ENCODE assay signal across 8 cellular contexts in genomic region chr19:982567-983170, GRCh38. TPM values are rescaled to one million over a fixed set of nuclear protein-coding genes. Genes with fewer than 3 reads are reported as not detected.
DNase-seq lines count a peak whose midpoint lies in the region; ATAC-seq, FAIRE-seq and TF ChIP-seq lines count a peak whose summit lies in the region.

No MANE protein-coding gene starts in this region.

- TF ChIP-seq POLR2A in A549 (IDR thresholded peaks at IDR 0.05; ENCODE audit: low read length) (no peak), GM12892 (IDR thresholded peaks at IDR 0.05; ENCODE audit: low read depth, low read length) (no peak)

- no peak for TF ChIP-seq EP300 in A549 (IDR thresholded peaks at IDR 0.05)

- H3K4me3 ChIP-seq in A549 (peak overlapping the region; percentile 37), psoas muscle (peak overlapping the region; percentile 57)

- TF ChIP-seq CTCF in A549 (IDR thresholded peaks at IDR 0.05) (peak; percentile 90), psoas muscle (IDR thresholded peaks at IDR 0.05) (peak; percentile 96)

- DNase-seq in A549 (ENCODE audit: low read depth in 1 of 2, low spot score in 1 of 2), result peak; percentile 52 to 80
- DNase-seq in GM12892 (ENCODE audit: insufficient read length), result peak; percentile 99
- DNase-seq in HT-29 (ENCODE audit: low spot score), result peak; percentile 56
- peak; percentile 59 for DNase-seq in SK-MEL-5 (ENCODE audit: low read depth, low spot score)
- peak; percentile 83 to 91 for DNase-seq in activated naive CD4-positive, alpha-beta T cell treated with anti-CD3 and anti-CD28 coated beads, Interleukin-2, amount 50 U/mL, for 72 hours (ENCODE audit: low spot score in 2 of 2)
- DNase-seq in cardiac septum (ENCODE audit: low spot score), result peak; percentile 89
- peak; percentile 73 to 87 for DNase-seq in psoas muscle
- peak; percentile 62 for DNase-seq in ureter (ENCODE audit: low spot score)

- CTCF ChIA-PET in A549 (lab: Yijun Ruan, JAX), result interaction anchor here (0.7 to 5.4 kb wide), 13 partner anchors 8 to 128 kb away, joined by 3 to 93 read pairs (median 4); no protein-coding TSS in a partner anchor

- FAIRE-seq in A549 (lab: Jason Lieb, UNC), result no peak
- FAIRE-seq in GM12892 (lab: Jason Lieb, UNC), result peak; percentile 86

- intact Hi-C loops in cardiac septum (cut with DNase I) (loop anchor here (1.0 to 5.0 kb wide), 3 partner anchors 60 to 210 kb away; partner anchors contain the start of gene CFD), psoas muscle (cut with DNase I) (loop anchor here (1.0 to 10.0 kb wide), 3 partner anchors 61 to 210 kb away; partner anchors contain the start of genes CFD (in 1 of the 2) and ELANE (in 1 of the 2))

- 14% methylated on average over 12 of the region's 46 CpGs for WGBS in A549 (ENCODE audit: missing lambda C conversion rate)
- WGBS in psoas muscle, 3 donors, result 0 to 1% (median 0%) methylated on average over 41 to 46 of the region's 46 CpGs

- H3K9me3 ChIP-seq in A549 (no peaks in the 10 kb centered on the region), psoas muscle (no peaks in the 10 kb centered on the region)

- no peaks in the 10 kb centered on the region for H3K27me3 ChIP-seq in psoas muscle (ENCODE audit: insufficient read depth in 3 of 3, low read length in 2 of 3)

- H3K36me3 ChIP-seq in psoas muscle (ENCODE audit: insufficient read depth in 1 of 2, low read depth in 1 of 2), result peaks cover 0 to 20% of the 10 kb centered on the region in 2 donors

- no peaks in the 10 kb centered on the region for H3K9me3 Mint-ChIP-seq in activated naive CD4-positive, alpha-beta T cell treated with anti-CD3 and anti-CD28 coated beads, Interleukin-2, amount 50 U/mL, for 72 hours

- H3K4me2 ChIP-seq in A549, result peak overlapping the region; percentile 85

- in situ Hi-C loops in SK-MEL-5 (cut with HindIII; ENCODE audit: low pct_unique_long_range_greater_than_20kb, low sequenced_read_pairs), result no loop called here

- H3K4me1 ChIP-seq in A549, result peaks cover 26% of the 10 kb centered on the region
- peaks cover 10% of the 10 kb centered on the region for H3K4me1 ChIP-seq in psoas muscle

- POLR2A ChIA-PET in A549 (lab: Yijun Ruan, JAX), result no interaction called here

- TF ChIP-seq RAD21 in A549 (conservative IDR thresholded peaks at IDR 0.05 in 1 of 2, IDR thresholded peaks at IDR 0.05 in 1 of 2), result peak; percentile 80 to 98

- peaks cover 5 to 10% of the 10 kb centered on the region in 2 donors for H3K36me3 Mint-ChIP-seq in activated naive CD4-positive, alpha-beta T cell treated with anti-CD3 and anti-CD28 coated beads, Interleukin-2, amount 50 U/mL, for 72 hours

- ATAC-seq in A549 (peak; percentile 86 to 87), psoas muscle (peak; percentile 81 to 90 (median 82))
- peak; percentile 87 to 89 for ATAC-seq in activated naive CD4-positive, alpha-beta T cell treated with anti-CD3 and anti-CD28 coated beads, Interleukin-2, amount 50 U/mL, for 72 hours

- H3K27ac ChIP-seq in A549 (peak overlapping the region; percentile 74 to 100), psoas muscle (peak overlapping the region; percentile 88)

- no peak overlapping the region for H3K27ac Mint-ChIP-seq in activated naive CD4-positive, alpha-beta T cell treated with anti-CD3 and anti-CD28 coated beads, Interleukin-2, amount 50 U/mL, for 72 hours

TF ChIP-seq in A549, 52 proteins besides CTCF, POLR2A, EP300 and RAD21 (continues in another document):
- TF ChIP-seq, protein P1, sequence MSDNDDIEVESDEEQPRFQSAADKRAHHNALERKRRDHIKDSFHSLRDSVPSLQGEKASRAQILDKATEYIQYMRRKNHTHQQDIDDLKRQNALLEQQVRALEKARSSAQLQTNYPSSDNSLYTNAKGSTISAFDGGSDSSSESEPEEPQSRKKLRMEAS (IDR thresholded peaks at IDR 0.05), result peak; percentile 61; the same call in 1 of the 2 replicates

RNA-seq across cellular contexts. Expression of gene WDR18, which starts 1.5 kb away (rescaled TPM):
- polyA plus RNA-seq in A549 (2011; rRNA removed) (22.2 and 23.8 TPM in 2 replicates), A549 (2017; fragmentation: RNase III; extraction: RNeasy Plus Mini Kit Qiagen cat#74134 plus additional on column Dnase treatment) (41.7 to 48.9 TPM (median 48.1 TPM) in 3 replicates), psoas muscle (10 to 100 TPM; 30.8 to 77.9 (median 39.0) TPM)
- 81.3 and 113 TPM in 2 replicates for polyA plus RNA-seq in A549 (2012; cell fraction: cytosol; rRNA removed)
- 172 and 262 TPM in 2 replicates for polyA plus RNA-seq in A549 (2012; cell fraction: nucleus; rRNA removed)
- 32.2 and 38.4 TPM in 2 replicates for polyA minus RNA-seq in A549 (2011; rRNA and poly(A)+ RNA removed)
- 14.6 TPM for polyA plus RNA-seq in GM12892 (2012; ENCODE audit: missing spikeins)
- 172 and 186 TPM in 2 replicates for total RNA-seq in HT-29 (2014; rRNA removed; shearing (Covaris generic))
- total RNA-seq in SK-MEL-5 (2014; rRNA removed; shearing (Covaris generic)), result 24.4 and 36.1 TPM in 2 replicates
- 76.9 and 80.4 TPM in 2 replicates for polyA plus RNA-seq in SK-MEL-5 (2015; cell fraction: cytosol; rRNA removed)
- polyA plus RNA-seq in SK-MEL-5 (2015; cell fraction: nucleus; rRNA removed), result 105 and 161 TPM in 2 replicates
- 10 to 100 TPM; 55.5 to 83.8 TPM for total RNA-seq in activated naive CD4-positive, alpha-beta T cell treated with anti-CD3 and anti-CD28 coated beads, Interleukin-2, amount 50 U/mL, for 72 hours
- total RNA-seq in cardiac septum (17.6 TPM), psoas muscle (10 to 100 TPM; 17.4 to 28.0 (median 20.3) TPM), ureter (36.6 TPM)

RNA-seq across cellular contexts. Expression of gene GRIN3B, which starts 17.6 kb away (rescaled TPM):
- 0.65 and 0.67 TPM in 2 replicates for polyA plus RNA-seq in A549 (2011; rRNA removed)
- 1.1 and 2.8 TPM in 2 replicates for polyA plus RNA-seq in A549 (2012; cell fraction: cytosol; rRNA removed)
- polyA plus RNA-seq in A549 (2012; cell fraction: nucleus; rRNA removed), result 13.1 and 22.7 TPM in 2 replicates
- 1.1 to 1.5 TPM (median 1.5 TPM) in 3 replicates for polyA plus RNA-seq in A549 (2017; fragmentation: RNase III; extraction: RNeasy Plus Mini Kit Qiagen cat#74134 plus additional on column Dnase treatment)
- 0.58 and 0.87 TPM in 2 replicates for polyA minus RNA-seq in A549 (2011; rRNA and poly(A)+ RNA removed)
- polyA plus RNA-seq in GM12892 (2012; ENCODE audit: missing spikeins), result not detected
- total RNA-seq in HT-29 (2014; rRNA removed; shearing (Covaris generic)), result not detected in 2 replicates
- 0.03 TPM in 1 of 2 replicates, not detected in the other for total RNA-seq in SK-MEL-5 (2014; rRNA removed; shearing (Covaris generic))
- polyA plus RNA-seq in SK-MEL-5 (2015; cell fraction: cytosol; rRNA removed), result 0.27 and 0.80 TPM in 2 replicates
- polyA plus RNA-seq in SK-MEL-5 (2015; cell fraction: nucleus; rRNA removed), result 1.00 and 2.2 TPM in 2 replicates
- total RNA-seq in activated naive CD4-positive, alpha-beta T cell treated with anti-CD3 and anti-CD28 coated beads, Interleukin-2, amount 50 U/mL, for 72 hours, result under 1 TPM; 0.07 to 0.19 TPM
- not detected for total RNA-seq in cardiac septum
- total RNA-seq in psoas muscle, result under 1 TPM in 1 of 4 donors, not detected in 3; 0.16 TPM
- polyA plus RNA-seq in psoas muscle, result under 1 TPM in 1 of 3 donors, not detected in 2; 0.01 TPM
- not detected for total RNA-seq in ureter

RNA-seq across cellular contexts. Expression of gene TMEM259, which starts 38.3 kb away (rescaled TPM):
- polyA plus RNA-seq in A549 (2011; rRNA removed) (45.6 and 53.3 TPM in 2 replicates), A549 (2017; fragmentation: RNase III; extraction: RNeasy Plus Mini Kit Qiagen cat#74134 plus additional on column Dnase treatment) (71.1 to 82.2 TPM (median 78.3 TPM) in 3 replicates), psoas muscle (100 to 1,000 TPM in 1 of 3 donors, 10 to 100 TPM in 2; 80.6 to 133 (median 89.9) TPM)
- 106 and 148 TPM in 2 replicates for polyA plus RNA-seq in A549 (2012; cell fraction: cytosol; rRNA removed)
- 608 and 842 TPM in 2 replicates for polyA plus RNA-seq in A549 (2012; cell fraction: nucleus; rRNA removed)
- polyA minus RNA-seq in A549 (2011; rRNA and poly(A)+ RNA removed), result 41.2 and 48.5 TPM in 2 replicates
- polyA plus RNA-seq in GM12892 (2012; ENCODE audit: missing spikeins), result 31.4 TPM
- 236 and 253 TPM in 2 replicates for total RNA-seq in HT-29 (2014; rRNA removed; shearing (Covaris generic))
- total RNA-seq in SK-MEL-5 (2014; rRNA removed; shearing (Covaris generic)), result 44.8 and 51.8 TPM in 2 replicates
- polyA plus RNA-seq in SK-MEL-5 (2015; cell fraction: cytosol; rRNA removed), result 91.1 and 104 TPM in 2 replicates
- polyA plus RNA-seq in SK-MEL-5 (2015; cell fraction: nucleus; rRNA removed), result 1,457 and 1,498 TPM in 2 replicates
- 100 to 1,000 TPM; 104 to 156 TPM for total RNA-seq in activated naive CD4-positive, alpha-beta T cell treated with anti-CD3 and anti-CD28 coated beads, Interleukin-2, amount 50 U/mL, for 72 hours
- total RNA-seq in cardiac septum (125 TPM), psoas muscle (100 to 1,000 TPM in 1 of 4 donors, 10 to 100 TPM in 3; 67.1 to 128 (median 87.4) TPM), ureter (210 TPM)

RNA-seq across cellular contexts. Expression of gene RNU6-2, which starts 38.7 kb away (rescaled TPM):
- polyA plus RNA-seq in A549 (2011; rRNA removed), result not detected in 2 replicates
- polyA plus RNA-seq in A549 (2012; cell fraction: cytosol; rRNA removed), result not detected in 2 replicates
- polyA plus RNA-seq in A549 (2012; cell fraction: nucleus; rRNA removed), result not detected in 2 replicates
- not detected in 3 replicates for polyA plus RNA-seq in A549 (2017; fragmentation: RNase III; extraction: RNeasy Plus Mini Kit Qiagen cat#74134 plus additional on column Dnase treatment)
- polyA minus RNA-seq in A549 (2011; rRNA and poly(A)+ RNA removed), result under 0.01 TPM in 1 of 2 replicates, not detected in the other
- polyA plus RNA-seq in GM12892 (2012; ENCODE audit: missing spikeins), result not detected
- total RNA-seq in HT-29 (2014; rRNA removed; shearing (Covaris generic)), result not detected in 2 replicates
- total RNA-seq in SK-MEL-5 (2014; rRNA removed; shearing (Covaris generic)), result not detected in 2 replicates
- not detected in 2 replicates for polyA plus RNA-seq in SK-MEL-5 (2015; cell fraction: cytosol; rRNA removed)
- not detected in 2 replicates for polyA plus RNA-seq in SK-MEL-5 (2015; cell fraction: nucleus; rRNA removed)
- not detected for total RNA-seq in activated naive CD4-positive, alpha-beta T cell treated with anti-CD3 and anti-CD28 coated beads, Interleukin-2, amount 50 U/mL, for 72 hours
- total RNA-seq in cardiac septum, result not detected
- total RNA-seq in psoas muscle, result not detected
- polyA plus RNA-seq in psoas muscle, result not detected
- total RNA-seq in ureter, result not detected

RNA-seq across cellular contexts. Expression of gene CNN2, which starts 43.7 kb away (rescaled TPM):
- polyA plus RNA-seq in A549 (2011; rRNA removed) (31.7 and 32.2 TPM in 2 replicates), A549 (2017; fragmentation: RNase III; extraction: RNeasy Plus Mini Kit Qiagen cat#74134 plus additional on column Dnase treatment) (99.3 to 115 TPM (median 101 TPM) in 3 replicates), psoas muscle (1 to 10 TPM; 1.7 to 6.3 (median 2.3) TPM)
- polyA plus RNA-seq in A549 (2012; cell fraction: cytosol; rRNA removed), result 102 and 104 TPM in 2 replicates
- polyA plus RNA-seq in A549 (2012; cell fraction: nucleus; rRNA removed), result 111 TPM in 2 replicates
- 94.3 and 125 TPM in 2 replicates for polyA minus RNA-seq in A549 (2011; rRNA and poly(A)+ RNA removed)
- 68.4 TPM for polyA plus RNA-seq in GM12892 (2012; ENCODE audit: missing spikeins)
- 265 and 298 TPM in 2 replicates for total RNA-seq in HT-29 (2014; rRNA removed; shearing (Covaris generic))
- 11.7 and 12.1 TPM in 2 replicates for total RNA-seq in SK-MEL-5 (2014; rRNA removed; shearing (Covaris generic))
- polyA plus RNA-seq in SK-MEL-5 (2015; cell fraction: cytosol; rRNA removed), result 22.2 and 23.9 TPM in 2 replicates
- polyA plus RNA-seq in SK-MEL-5 (2015; cell fraction: nucleus; rRNA removed), result 5.0 and 5.9 TPM in 2 replicates
- 100 to 1,000 TPM; 187 to 254 TPM for total RNA-seq in activated naive CD4-positive, alpha-beta T cell treated with anti-CD3 and anti-CD28 coated beads, Interleukin-2, amount 50 U/mL, for 72 hours
- total RNA-seq in cardiac septum (44.8 TPM), psoas muscle (1 to 10 TPM; 3.0 to 9.5 (median 8.5) TPM), ureter (223 TPM)

Comparison
In these comparisons a context has a peak if more than half of its experiments do, and no peak if none do; other contexts are left out.
1. Peak in every context shown above with its lines: DNase-seq, ATAC-seq, H3K4me3 ChIP-seq and H3K27ac ChIP-seq.